ENCODE assay signal across 18 cellular contexts in the genomic region with DNA sequence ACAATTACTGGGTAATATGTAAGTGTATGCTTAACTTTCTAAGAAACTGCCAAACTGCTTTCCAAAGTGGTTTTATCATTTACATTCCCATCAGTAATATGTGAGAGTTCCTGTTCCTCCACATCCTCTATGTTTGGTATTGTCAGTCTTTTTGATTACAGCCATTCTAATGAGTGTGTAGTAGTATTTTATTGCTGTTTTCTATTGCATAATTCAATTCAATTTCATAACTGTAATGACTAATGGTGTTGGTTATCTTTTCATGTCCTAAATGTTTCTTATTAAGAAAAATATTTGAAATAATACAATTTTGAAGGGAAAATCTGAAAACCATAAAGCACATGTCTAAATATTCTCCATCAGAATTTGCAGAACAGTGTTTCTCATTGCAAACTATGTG.
"Had no signal": no experiment of that assay in that cellular context is flagged by ENCODE, and none has a peak within 500 bp of the region (broad histone marks: within the 10 kb centered on the region; RNA-seq: fewer than 3 reads in every experiment).

No MANE protein-coding gene starts in this region.

- H3K27me3 ChIP-seq: adrenal gland, cardiac muscle cell, esophagus squamous epithelium, tibial nerve had no signal

- DNase-seq: activated CD4-positive, CD25-positive, alpha-beta regulatory T cell; activated T-cell treated with anti-CD3 and anti-CD28 coated beads, Interleukin-2, amount 50 U/mL, for 4 hours; adrenal gland; effector memory CD4-positive, alpha-beta T cell; esophagus squamous epithelium; immature natural killer cell; mucosa of descending colon; naive B cell; SK-N-SH; T-cell; T1000 had no signal

- H3K4me3 Mint-ChIP-seq: dendritic cell treated with granulocyte-macrophage colony-stimulating factor and Interleukin-4, amounts not matched to agents 40 ng/mL and 50 ng/mL, for 4 days; immature natural killer cell; naive B cell; T-cell had no signal

- H3K9me3 Mint-ChIP-seq: activated T-cell treated with anti-CD3 and anti-CD28 coated beads, Interleukin-2, amount 50 U/mL, for 4 hours; dendritic cell treated with granulocyte-macrophage colony-stimulating factor and Interleukin-4, amounts not matched to agents 40 ng/mL and 50 ng/mL, for 4 days; immature natural killer cell; naive B cell; neural crest cell; T-cell had no signal

- H3K27ac Mint-ChIP-seq: dendritic cell treated with granulocyte-macrophage colony-stimulating factor and Interleukin-4, amounts not matched to agents 40 ng/mL and 50 ng/mL, for 4 days; immature natural killer cell had no signal

- H3K4me3 ChIP-seq: adrenal gland, cardiac muscle cell, esophagus squamous epithelium, mucosa of descending colon, tibial nerve had no signal

- H3K27me3 Mint-ChIP-seq: activated CD8-positive, alpha-beta memory T cell treated with anti-CD3 and anti-CD28 coated beads, Interleukin-2, amount 10 ng/mL, durations not matched to agents 7 days and 5 days; dendritic cell treated with granulocyte-macrophage colony-stimulating factor and Interleukin-4, amounts not matched to agents 40 ng/mL and 50 ng/mL, for 4 days; naive B cell; T-cell had no signal

- H3K36me3 Mint-ChIP-seq: immature natural killer cell, naive B cell, T-cell had no signal

- H3K36me3 ChIP-seq: adrenal gland, cardiac muscle cell, esophagus squamous epithelium, tibial nerve had no signal

- FAIRE-seq: endothelial cell of umbilical vein, urothelium cell line had no signal

- ATAC-seq: mucosa of descending colon, T-cell had no signal
